16 cellular contexts compared by ENCODE assay signal in genomic region chr2:148930046-148930775, GRCh38. TPM values are rescaled to one million over a fixed set of nuclear protein-coding genes. Genes with fewer than 3 reads are reported as not detected.
DNase-seq lines count a peak whose midpoint lies in the region; ATAC-seq and TF ChIP-seq lines count a peak whose summit lies in the region.
"Had no signal": no experiment of that assay in that cellular context is flagged by ENCODE, and none has a peak within 500 bp of the region (broad histone marks: within the 10 kb centered on the region; RNA-seq: fewer than 3 reads in every experiment).

No MANE protein-coding gene starts in this region.

- no peak overlapping the region for H3K27ac ChIP-seq in hepatocyte
- H3K27ac ChIP-seq in OCI-LY7 (ENCODE audit: low read depth, low read length, poor library complexity, severe bottlenecking): no peak overlapping the region
- H3K27ac ChIP-seq: adrenal gland, colonic mucosa, epithelial cell of prostate, testis had no signal

- H3K9me3 Mint-ChIP-seq in WTC11: no peaks in the 10 kb centered on the region
- H3K9me3 Mint-ChIP-seq: activated CD8-positive, alpha-beta T cell treated with anti-CD3 and anti-CD28 coated beads for 36 hours had no signal

- H3K4me3 ChIP-seq in hepatocyte (no peak overlapping the region), OCI-LY7 (ENCODE audit: low read depth, low read length, poor library complexity, severe bottlenecking) (no peak overlapping the region)
- H3K4me3 ChIP-seq: adrenal gland, colonic mucosa, testis had no signal

- 39% methylated on average over 9 of the region's 9 CpGs for WGBS in hepatocyte (ENCODE audit: low lambda C conversion rate, missing lambda C conversion rate)

- H3K4me2 ChIP-seq in hepatocyte (no peak overlapping the region), OCI-LY7 (ENCODE audit: low read length) (no peak overlapping the region)
- H3K4me2 ChIP-seq: SK-N-SH had no signal

- H2AFZ ChIP-seq in hepatocyte: no peak overlapping the region
- no peak overlapping the region for H2AFZ ChIP-seq in OCI-LY7 (ENCODE audit: low read length)

- ATAC-seq in WTC11 (no peak), GM21619 (IDR thresholded peaks at IDR 0.05; ENCODE audit: unreplicated experiment) (no peak)
- ATAC-seq: activated CD8-positive, alpha-beta T cell treated with anti-CD3 and anti-CD28 coated beads for 36 hours had no signal

- peak overlapping the region; percentile 66; the same call in 1 of the 2 replicates for H3K27ac Mint-ChIP-seq in WTC11
- H3K27ac Mint-ChIP-seq: activated CD8-positive, alpha-beta T cell treated with anti-CD3 and anti-CD28 coated beads for 36 hours had no signal

- peaks cover 14% of the 10 kb centered on the region for H3K36me3 Mint-ChIP-seq in WTC11

- no peak overlapping the region for H3K4me3 Mint-ChIP-seq in WTC11
- H3K4me3 Mint-ChIP-seq: activated CD8-positive, alpha-beta T cell treated with anti-CD3 and anti-CD28 coated beads for 36 hours had no signal

- TF ChIP-seq CTCF in WTC11 (IDR thresholded peaks at IDR 0.05): no peak
- no peak for TF ChIP-seq CTCF in hepatocyte (IDR thresholded peaks at IDR 0.05; ENCODE audit: poor library complexity)
- TF ChIP-seq CTCF in OCI-LY7 (conservative IDR thresholded peaks at IDR 0.05; ENCODE audit: low read length): no peak

- H4K20me1 ChIP-seq in hepatocyte (ENCODE audit: insufficient read depth, poor library complexity, severe bottlenecking) (no peaks in the 10 kb centered on the region), OCI-LY7 (ENCODE audit: insufficient read depth, low read length) (no peaks in the 10 kb centered on the region)

- no peaks in the 10 kb centered on the region for H3K27me3 ChIP-seq in hepatocyte
- H3K27me3 ChIP-seq: adrenal gland, colonic mucosa, testis had no signal

- intact Hi-C loops in OCI-LY7 (cut with micrococcal nuclease; ENCODE audit: unreplicated experiment): no loop called here

- H3K36me3 ChIP-seq in hepatocyte (replicated peaks; ENCODE audit: insufficient read depth, low read depth): no peaks in the 10 kb centered on the region
- peaks cover 22% of the 10 kb centered on the region; the same call in 1 of the 2 replicates for H3K36me3 ChIP-seq in OCI-LY7 (ENCODE audit: insufficient read depth, low read length)
- H3K36me3 ChIP-seq: adrenal gland, colonic mucosa had no signal

- peaks cover 48% of the 10 kb centered on the region for H3K4me1 Mint-ChIP-seq in WTC11

- no TSS peak for BruUV-seq in OCI-LY7 (replicated peaks; lab: Mats Ljungman, UMichigan)

- DNase-seq in AG08395 (ENCODE audit: low spot score): peak; percentile 8
- peak; percentile 69 for DNase-seq in NCI-H1436 (lab: John Stamatoyannopoulos, UW)
- DNase-seq in WTC11 (ENCODE audit: low spot score): no peak
- DNase-seq in hepatocyte (ENCODE audit: low spot score): peak; percentile 17
- DNase-seq in OCI-LY7 (ENCODE audit: low spot score): no peak
- no peak for DNase-seq in midbrain (lab: John Stamatoyannopoulos, UW)
- no peak for DNase-seq in mucosa of gallbladder (ENCODE audit: low spot score)
- DNase-seq: activated CD8-positive, alpha-beta T cell treated with anti-CD3 and anti-CD28 coated beads for 36 hours; adrenal gland; Calu3; colonic mucosa; MM.1S; SK-N-SH; testis had no signal

- H3K9me3 ChIP-seq in hepatocyte (ENCODE audit: low read depth): no peaks in the 10 kb centered on the region
- no peaks in the 10 kb centered on the region for H3K9me3 ChIP-seq in OCI-LY7 (ENCODE audit: low read length)
- H3K9me3 ChIP-seq: adrenal gland, colonic mucosa, SK-N-SH, testis had no signal

- H3K27me3 Mint-ChIP-seq in WTC11 (ENCODE audit: low read depth): no peaks in the 10 kb centered on the region
- H3K27me3 Mint-ChIP-seq: activated CD8-positive, alpha-beta T cell treated with anti-CD3 and anti-CD28 coated beads for 36 hours had no signal

- POLR2A ChIA-PET in WTC11 (lab: Charles Lee): no interaction called here
- POLR2A ChIA-PET in OCI-LY7 (lab: Charles Lee): no interaction called here

- H3K9me2 ChIP-seq in hepatocyte (replicated peaks; ENCODE audit: insufficient read depth) (no peaks in the 10 kb centered on the region), OCI-LY7 (ENCODE audit: insufficient read depth, low read length) (no peaks in the 10 kb centered on the region)
- H3K9me2 ChIP-seq: SK-N-SH had no signal

- H3K4me1 ChIP-seq in hepatocyte (ENCODE audit: insufficient read depth) (peaks cover 13% of the 10 kb centered on the region), OCI-LY7 (ENCODE audit: insufficient read depth, low read length, poor library complexity, severe bottlenecking) (no peaks in the 10 kb centered on the region)
- H3K4me1 ChIP-seq: adrenal gland, colonic mucosa had no signal

- CTCF ChIA-PET in WTC11 (lab: Charles Lee): no interaction called here
- CTCF ChIA-PET in OCI-LY7 (lab: Charles Lee; ENCODE audit: unreplicated experiment): no interaction called here

- H3K79me2 ChIP-seq in hepatocyte (no peaks in the 10 kb centered on the region), OCI-LY7 (ENCODE audit: insufficient read depth, low read depth, low read length) (no peaks in the 10 kb centered on the region)

TF ChIP-seq in WTC11, 78 proteins besides CTCF, POLR2A, EP300 and RAD21 (continues in another document):
- TF ChIP-seq FOXJ3 (CRISPR knock-in tag; IDR thresholded peaks at IDR 0.05; ENCODE audit: borderline replicate concordance) (no peak), CDX4 (CRISPR knock-in tag; IDR thresholded peaks at IDR 0.05; ENCODE audit: borderline replicate concordance) (no peak), EMX1 (CRISPR knock-in tag; IDR thresholded peaks at IDR 0.05) (no peak), SOX15 (CRISPR knock-in tag; IDR thresholded peaks at IDR 0.05) (no peak), ZNF532 (CRISPR knock-in tag; IDR thresholded peaks at IDR 0.05; ENCODE audit: borderline replicate concordance) (no peak), CREB1 (CRISPR knock-in tag; IDR thresholded peaks at IDR 0.05) (no peak), NR1H2 (CRISPR knock-in tag; IDR thresholded peaks at IDR 0.05) (no peak), NR3C1 (CRISPR knock-in tag; conservative IDR thresholded peaks at IDR 0.05; ENCODE audit: low read depth) (no peak), SMAD4 (CRISPR knock-in tag; IDR thresholded peaks at IDR 0.05) (no peak), PREB (CRISPR knock-in tag; IDR thresholded peaks at IDR 0.05; ENCODE audit: borderline replicate concordance) (no peak), ZNF263 (CRISPR knock-in tag; IDR thresholded peaks at IDR 0.05; ENCODE audit: low read depth) (no peak), GRHL2 (CRISPR knock-in tag; IDR thresholded peaks at IDR 0.05; ENCODE audit: insufficient replicate concordance, severe bottlenecking) (no peak), IRF2 (CRISPR knock-in tag; IDR thresholded peaks at IDR 0.05; ENCODE audit: borderline replicate concordance, low read depth) (no peak), TEAD1 (CRISPR knock-in tag; IDR thresholded peaks at IDR 0.05) (no peak)

RNA-seq across cellular contexts. Expression of gene KIF5C, which starts 55.2 kb away (rescaled TPM):
- 58.0 to 73.5 TPM (median 60.6 TPM) in 3 replicates for total RNA-seq in WTC11 (2021)
- total RNA-seq in hepatocyte: 3.6 and 5.4 TPM in 2 replicates
- 2.1 and 3.2 TPM in 2 replicates for polyA plus RNA-seq in hepatocyte
- 8.1 and 15.2 TPM in 2 replicates for total RNA-seq in OCI-LY7 (2014; rRNA removed; shearing (Covaris generic))
- 18.0 and 22.2 TPM in 2 replicates for total RNA-seq in OCI-LY7 (2022)
- total RNA-seq in mucosa of gallbladder: 3.5 TPM

Comparison
In these comparisons a context has a peak if more than half of its experiments do, and no peak if none do; other contexts are left out.
1. DNase-seq: peak in AG08395 (single experiment), NCI-H1436 (single experiment) and hepatocyte (single experiment); none in WTC11 (single experiment), OCI-LY7 (single experiment), midbrain (single experiment) and mucosa of gallbladder (single experiment).